Comparison of ENCODE assay signal across 25 cellular contexts in the genomic region with DNA sequence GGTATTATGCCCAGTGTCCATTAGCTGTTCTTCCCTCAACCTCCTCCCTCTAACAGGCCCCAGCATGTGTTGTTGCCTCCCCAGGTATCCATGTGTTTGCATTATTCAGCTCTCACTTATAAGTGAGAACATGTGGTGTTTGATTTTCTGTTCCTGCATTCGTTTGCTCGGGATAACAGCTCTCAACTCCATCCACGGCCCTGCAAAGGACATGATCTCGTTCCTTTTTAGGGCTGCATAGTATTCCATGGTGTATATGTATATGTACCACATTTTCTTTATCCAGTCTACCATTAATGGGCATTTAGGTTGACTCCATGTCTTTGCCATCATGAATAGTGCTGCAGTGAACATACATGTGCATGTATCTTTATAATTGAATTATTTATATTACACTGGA.
"Had no signal": no experiment of that assay in that cellular context is flagged by ENCODE, and none has a peak within 500 bp of the region (broad histone marks: within the 10 kb centered on the region; RNA-seq: fewer than 3 reads in every experiment).

No MANE protein-coding gene starts in this region.

- H3K27me3 ChIP-seq: esophagus squamous epithelium, gastrocnemius medialis, heart right ventricle, left lung had no signal

- H3K9me3 ChIP-seq: esophagus squamous epithelium, gastrocnemius medialis, left lung, lower lobe of right lung had no signal

- DNase-seq: cortex of kidney; effector CD8-positive, alpha-beta T cell; effector memory CD8-positive, alpha-beta T cell; endodermal cell; erythroblast; esophagus squamous epithelium; foreskin fibroblast; foreskin melanocyte; gastrocnemius medialis; glutamatergic neuron; head of caudate nucleus; heart right ventricle; hippocampal formation; left cardiac atrium; left lung; left ventricle myocardium superior; lower lobe of right lung; mesendoderm; midbrain; naive thymus-derived CD4-positive, alpha-beta T cell had no signal

- ATAC-seq: effector memory CD8-positive, alpha-beta T cell; esophagus mucosa; gastrocnemius medialis; heart right ventricle; left cardiac atrium; left lung; left ventricle myocardium superior; lower lobe of right lung; naive thymus-derived CD4-positive, alpha-beta T cell had no signal

- FAIRE-seq: endometrium, keratinocyte had no signal

- H3K27me3 Mint-ChIP-seq: dendritic cell treated with granulocyte-macrophage colony-stimulating factor and Interleukin-4, amounts not matched to agents 40 ng/mL and 50 ng/mL, for 4 days; effector memory CD8-positive, alpha-beta T cell; naive thymus-derived CD4-positive, alpha-beta T cell had no signal

- H3K27ac ChIP-seq: epithelial cell of prostate, esophagus squamous epithelium, gastrocnemius medialis, heart right ventricle, left lung, lower lobe of right lung had no signal

- H3K4me3 ChIP-seq: esophagus squamous epithelium, gastrocnemius medialis, heart right ventricle, left lung, lower lobe of right lung had no signal

- H3K36me3 ChIP-seq: gastrocnemius medialis, lower lobe of right lung had no signal

- H3K27ac Mint-ChIP-seq: dendritic cell treated with granulocyte-macrophage colony-stimulating factor and Interleukin-4, amounts not matched to agents 40 ng/mL and 50 ng/mL, for 4 days; effector memory CD8-positive, alpha-beta T cell; endodermal cell; naive thymus-derived CD4-positive, alpha-beta T cell had no signal

- H3K4me3 Mint-ChIP-seq: dendritic cell treated with granulocyte-macrophage colony-stimulating factor and Interleukin-4, amounts not matched to agents 40 ng/mL and 50 ng/mL, for 4 days; effector memory CD8-positive, alpha-beta T cell; endodermal cell; naive thymus-derived CD4-positive, alpha-beta T cell had no signal

- H3K9me3 Mint-ChIP-seq: dendritic cell treated with granulocyte-macrophage colony-stimulating factor and Interleukin-4, amounts not matched to agents 40 ng/mL and 50 ng/mL, for 4 days; effector memory CD8-positive, alpha-beta T cell had no signal
